ENCODE assay signal across 16 cellular contexts in genomic region chr2:20300656-20301055, GRCh38. TPM values are rescaled to one million over a fixed set of nuclear protein-coding genes. Genes with fewer than 3 reads are reported as not detected.
DNase-seq lines count a peak whose midpoint lies in the region; ATAC-seq and TF ChIP-seq lines count a peak whose summit lies in the region.
"Had no signal": no experiment of that assay in that cellular context is flagged by ENCODE, and none has a peak within 500 bp of the region (broad histone marks: within the 10 kb centered on the region; RNA-seq: fewer than 3 reads in every experiment).

No MANE protein-coding gene starts in this region.

- CTCF ChIA-PET in activated CD8-positive, alpha-beta T cell treated with anti-CD3 and anti-CD28 coated beads for 36 hours (lab: Charles Lee) = interaction anchor here (1.6 kb wide), 1 partner anchor 10 kb away, joined by 3 read pairs; no protein-coding TSS in a partner anchor
- CTCF ChIA-PET in activated CD8-positive, alpha-beta T cell treated with anti-CD3 and anti-CD28 coated beads, Interleukin-2, amount 10 ng/mL, durations not matched to agents 7 days and 5 days (lab: Charles Lee) = interaction anchor here (0.7 to 1.1 kb wide), 5 partner anchors 9 to 197 kb away, joined by 3 to 4 read pairs (median 3); no protein-coding TSS in a partner anchor

- H3K36me3 ChIP-seq in breast epithelium = peaks cover 6% of the 10 kb centered on the region

- H3K27me3 Mint-ChIP-seq in activated CD8-positive, alpha-beta T cell treated with anti-CD3 and anti-CD28 coated beads for 36 hours = no peaks in the 10 kb centered on the region
- no peaks in the 10 kb centered on the region for H3K27me3 Mint-ChIP-seq in activated CD8-positive, alpha-beta T cell treated with anti-CD3 and anti-CD28 coated beads, Interleukin-2, amount 10 ng/mL, durations not matched to agents 7 days and 5 days (ENCODE audit: low read depth)
- no peaks in the 10 kb centered on the region for H3K27me3 Mint-ChIP-seq in osteocyte (ENCODE audit: unreplicated experiment)
- H3K27me3 Mint-ChIP-seq: CD4-positive, alpha-beta memory T cell had no signal

- peak overlapping the region; percentile 42 for H3K27ac Mint-ChIP-seq in activated CD8-positive, alpha-beta T cell treated with anti-CD3 and anti-CD28 coated beads for 36 hours
- no peak overlapping the region for H3K27ac Mint-ChIP-seq in activated CD8-positive, alpha-beta T cell treated with anti-CD3 and anti-CD28 coated beads, Interleukin-2, amount 10 ng/mL, durations not matched to agents 7 days and 5 days
- peak overlapping the region; percentile 24 for H3K27ac Mint-ChIP-seq in osteocyte (ENCODE audit: unreplicated experiment)

- peaks cover 46% of the 10 kb centered on the region for H3K36me3 Mint-ChIP-seq in activated CD8-positive, alpha-beta T cell treated with anti-CD3 and anti-CD28 coated beads for 36 hours (ENCODE audit: low read depth)
- peaks cover 52% of the 10 kb centered on the region for H3K36me3 Mint-ChIP-seq in activated CD8-positive, alpha-beta T cell treated with anti-CD3 and anti-CD28 coated beads, Interleukin-2, amount 10 ng/mL, durations not matched to agents 7 days and 5 days (ENCODE audit: low read depth)
- H3K36me3 Mint-ChIP-seq in osteocyte (ENCODE audit: unreplicated experiment) = peaks cover 30% of the 10 kb centered on the region

- H3K4me3 ChIP-seq in epithelial cell of esophagus (ENCODE audit: low read length) (no peak overlapping the region), breast epithelium (no peak overlapping the region)
- H3K4me3 ChIP-seq: PC-9 had no signal

- no peak for TF ChIP-seq CTCF in activated CD8-positive, alpha-beta T cell treated with anti-CD3 and anti-CD28 coated beads for 36 hours (IDR thresholded peaks at IDR 0.05)
- TF ChIP-seq CTCF in epithelial cell of esophagus (IDR thresholded peaks at IDR 0.05; ENCODE audit: insufficient read depth, low read depth, low read length, missing control alignments) (no peak), osteocyte (IDR thresholded peaks at IDR 0.05) (no peak), breast epithelium (IDR thresholded peaks at IDR 0.05) (no peak)

- TF ChIP-seq POLR2A in breast epithelium (IDR thresholded peaks at IDR 0.05) = no peak

- no peak for DNase-seq in activated CD8-positive, alpha-beta T cell treated with anti-CD3 and anti-CD28 coated beads for 36 hours
- no peak for DNase-seq in activated CD8-positive, alpha-beta T cell treated with anti-CD3 and anti-CD28 coated beads, Interleukin-2, amount 10 ng/mL, durations not matched to agents 7 days and 5 days
- DNase-seq in SK-MEL-5 (ENCODE audit: low read depth, low spot score) (peak; percentile 99), epithelial cell of esophagus (ENCODE audit: low read depth) (peak; percentile 6), osteocyte (ENCODE audit: extremely low spot score, unreplicated experiment) (no peak), DMS 273 (lab: John Stamatoyannopoulos, UW; ENCODE audit: unreplicated experiment) (no peak), dedifferentiated amniotic fluid mesenchymal stem cell (ENCODE audit: extremely low spot score) (no peak), breast epithelium (ENCODE audit: low spot score in 2 of 2) (no peak)
- DNase-seq: CD4-positive, alpha-beta memory T cell; DMS79 treated with DMSO at 0.1 percent for 48 hours; GDM1; NCI-H1048; NCI-H1436 treated with DMSO at 0.1 percent for 48 hours; NCI-H2081 treated with DMSO at 0.1 percent for 48 hours; NCI-H524; PC-9 had no signal

- intact Hi-C loops in activated CD8-positive, alpha-beta T cell treated with anti-CD3 and anti-CD28 coated beads for 36 hours (cut with micrococcal nuclease) = no loop called here
- intact Hi-C loops in breast epithelium (cut with DNase I; ENCODE audit: low total_unique reads) = no loop called here

- no peaks in the 10 kb centered on the region for H3K9me3 ChIP-seq in breast epithelium

- H3K4me3 Mint-ChIP-seq in activated CD8-positive, alpha-beta T cell treated with anti-CD3 and anti-CD28 coated beads for 36 hours = no peak overlapping the region
- H3K4me3 Mint-ChIP-seq in activated CD8-positive, alpha-beta T cell treated with anti-CD3 and anti-CD28 coated beads, Interleukin-2, amount 10 ng/mL, durations not matched to agents 7 days and 5 days = no peak overlapping the region
- no peak overlapping the region for H3K4me3 Mint-ChIP-seq in osteocyte (ENCODE audit: unreplicated experiment)
- H3K4me3 Mint-ChIP-seq: CD4-positive, alpha-beta memory T cell had no signal

- H3K27me3 ChIP-seq in breast epithelium = no peaks in the 10 kb centered on the region

- no peak for ATAC-seq in activated CD8-positive, alpha-beta T cell treated with anti-CD3 and anti-CD28 coated beads for 36 hours
- ATAC-seq in activated CD8-positive, alpha-beta T cell treated with anti-CD3 and anti-CD28 coated beads, Interleukin-2, amount 10 ng/mL, durations not matched to agents 7 days and 5 days = no peak

- in situ Hi-C loops in SK-MEL-5 (cut with HindIII; ENCODE audit: low pct_unique_long_range_greater_than_20kb, low sequenced_read_pairs) = no loop called here

- H3K4me1 ChIP-seq in breast epithelium = no peaks in the 10 kb centered on the region

- peaks cover 23% of the 10 kb centered on the region for H3K4me1 Mint-ChIP-seq in activated CD8-positive, alpha-beta T cell treated with anti-CD3 and anti-CD28 coated beads for 36 hours (ENCODE audit: low read depth)
- peaks cover 3% of the 10 kb centered on the region for H3K4me1 Mint-ChIP-seq in activated CD8-positive, alpha-beta T cell treated with anti-CD3 and anti-CD28 coated beads, Interleukin-2, amount 10 ng/mL, durations not matched to agents 7 days and 5 days (ENCODE audit: low read depth)
- peaks cover 31% of the 10 kb centered on the region for H3K4me1 Mint-ChIP-seq in osteocyte (ENCODE audit: unreplicated experiment)

- H3K9me3 Mint-ChIP-seq in activated CD8-positive, alpha-beta T cell treated with anti-CD3 and anti-CD28 coated beads for 36 hours = no peaks in the 10 kb centered on the region
- H3K9me3 Mint-ChIP-seq in activated CD8-positive, alpha-beta T cell treated with anti-CD3 and anti-CD28 coated beads, Interleukin-2, amount 10 ng/mL, durations not matched to agents 7 days and 5 days (ENCODE audit: insufficient read depth) = no peaks in the 10 kb centered on the region
- H3K9me3 Mint-ChIP-seq in osteocyte (ENCODE audit: unreplicated experiment) = no peaks in the 10 kb centered on the region
- H3K9me3 Mint-ChIP-seq: CD4-positive, alpha-beta memory T cell had no signal

- no peak overlapping the region for H3K27ac ChIP-seq in breast epithelium
- H3K27ac ChIP-seq: PC-9 had no signal

- POLR2A ChIA-PET in activated CD8-positive, alpha-beta T cell treated with anti-CD3 and anti-CD28 coated beads for 36 hours (lab: Charles Lee) = no interaction called here
- POLR2A ChIA-PET in activated CD8-positive, alpha-beta T cell treated with anti-CD3 and anti-CD28 coated beads, Interleukin-2, amount 10 ng/mL, durations not matched to agents 7 days and 5 days (lab: Charles Lee) = no interaction called here

RNA-seq across cellular contexts. Expression of gene PUM2, which starts 50.0 kb away (rescaled TPM):
- total RNA-seq in activated CD8-positive, alpha-beta T cell treated with anti-CD3 and anti-CD28 coated beads for 36 hours = 100 to 1,000 TPM; 104 TPM
- 100 to 1,000 TPM; 123 to 129 TPM for total RNA-seq in activated CD8-positive, alpha-beta T cell treated with anti-CD3 and anti-CD28 coated beads, Interleukin-2, amount 10 ng/mL, durations not matched to agents 7 days and 5 days
- total RNA-seq in SK-MEL-5 (2014; rRNA removed; shearing (Covaris generic)) = 36.1 and 43.4 TPM in 2 replicates
- polyA plus RNA-seq in SK-MEL-5 (2015; cell fraction: cytosol; rRNA removed) = 49.1 and 67.2 TPM in 2 replicates
- polyA plus RNA-seq in SK-MEL-5 (2015; cell fraction: nucleus; rRNA removed) = 55.7 and 60.2 TPM in 2 replicates
- total RNA-seq in osteocyte (82.2 and 86.4 TPM in 2 replicates), breast epithelium (10 to 100 TPM; 69.3 to 94.0 (median 92.8) TPM)

Comparison
In these comparisons a context has a peak if more than half of its experiments do, and no peak if none do; other contexts are left out.
1. DNase-seq: peak in SK-MEL-5 (single experiment) and epithelial cell of esophagus (single experiment); none in activated CD8-positive, alpha-beta T cell treated with anti-CD3 and anti-CD28 coated beads for 36 hours (single experiment), activated CD8-positive, alpha-beta T cell treated with anti-CD3 and anti-CD28 coated beads, Interleukin-2, amount 10 ng/mL, durations not matched to agents 7 days and 5 days (single experiment), osteocyte (single experiment), DMS 273 (single experiment), dedifferentiated amniotic fluid mesenchymal stem cell (single experiment) and breast epithelium (0 of 2).